ENCODE assay signal across 1 cellular context in the genomic region with DNA sequence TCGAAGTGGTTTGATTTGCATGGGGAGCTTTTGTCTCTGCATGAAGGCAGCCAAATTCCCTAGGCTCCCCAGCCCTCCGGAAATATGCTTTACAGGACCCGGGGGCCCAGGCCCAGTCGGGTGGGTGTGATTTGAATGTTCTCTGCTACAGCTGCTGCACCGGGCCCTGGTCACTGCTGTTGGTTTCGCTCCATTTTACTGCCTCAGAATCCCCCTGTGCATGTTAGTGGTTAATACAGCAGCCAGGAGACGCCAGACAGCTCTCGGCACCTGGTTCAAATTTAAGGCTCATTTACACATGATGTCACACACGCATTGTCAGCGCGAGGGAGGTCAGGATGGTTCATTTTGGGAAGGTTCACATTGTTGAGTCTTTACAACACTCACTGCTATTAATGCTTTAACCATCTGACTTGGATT.
TF ChIP-seq lines count a peak whose summit lies in the region.

No MANE protein-coding gene starts in this region.

TF ChIP-seq in HepG2, 621 proteins besides CTCF, POLR2A, EP300 and RAD21 (continued from another document):
- TF ChIP-seq, protein P1, sequence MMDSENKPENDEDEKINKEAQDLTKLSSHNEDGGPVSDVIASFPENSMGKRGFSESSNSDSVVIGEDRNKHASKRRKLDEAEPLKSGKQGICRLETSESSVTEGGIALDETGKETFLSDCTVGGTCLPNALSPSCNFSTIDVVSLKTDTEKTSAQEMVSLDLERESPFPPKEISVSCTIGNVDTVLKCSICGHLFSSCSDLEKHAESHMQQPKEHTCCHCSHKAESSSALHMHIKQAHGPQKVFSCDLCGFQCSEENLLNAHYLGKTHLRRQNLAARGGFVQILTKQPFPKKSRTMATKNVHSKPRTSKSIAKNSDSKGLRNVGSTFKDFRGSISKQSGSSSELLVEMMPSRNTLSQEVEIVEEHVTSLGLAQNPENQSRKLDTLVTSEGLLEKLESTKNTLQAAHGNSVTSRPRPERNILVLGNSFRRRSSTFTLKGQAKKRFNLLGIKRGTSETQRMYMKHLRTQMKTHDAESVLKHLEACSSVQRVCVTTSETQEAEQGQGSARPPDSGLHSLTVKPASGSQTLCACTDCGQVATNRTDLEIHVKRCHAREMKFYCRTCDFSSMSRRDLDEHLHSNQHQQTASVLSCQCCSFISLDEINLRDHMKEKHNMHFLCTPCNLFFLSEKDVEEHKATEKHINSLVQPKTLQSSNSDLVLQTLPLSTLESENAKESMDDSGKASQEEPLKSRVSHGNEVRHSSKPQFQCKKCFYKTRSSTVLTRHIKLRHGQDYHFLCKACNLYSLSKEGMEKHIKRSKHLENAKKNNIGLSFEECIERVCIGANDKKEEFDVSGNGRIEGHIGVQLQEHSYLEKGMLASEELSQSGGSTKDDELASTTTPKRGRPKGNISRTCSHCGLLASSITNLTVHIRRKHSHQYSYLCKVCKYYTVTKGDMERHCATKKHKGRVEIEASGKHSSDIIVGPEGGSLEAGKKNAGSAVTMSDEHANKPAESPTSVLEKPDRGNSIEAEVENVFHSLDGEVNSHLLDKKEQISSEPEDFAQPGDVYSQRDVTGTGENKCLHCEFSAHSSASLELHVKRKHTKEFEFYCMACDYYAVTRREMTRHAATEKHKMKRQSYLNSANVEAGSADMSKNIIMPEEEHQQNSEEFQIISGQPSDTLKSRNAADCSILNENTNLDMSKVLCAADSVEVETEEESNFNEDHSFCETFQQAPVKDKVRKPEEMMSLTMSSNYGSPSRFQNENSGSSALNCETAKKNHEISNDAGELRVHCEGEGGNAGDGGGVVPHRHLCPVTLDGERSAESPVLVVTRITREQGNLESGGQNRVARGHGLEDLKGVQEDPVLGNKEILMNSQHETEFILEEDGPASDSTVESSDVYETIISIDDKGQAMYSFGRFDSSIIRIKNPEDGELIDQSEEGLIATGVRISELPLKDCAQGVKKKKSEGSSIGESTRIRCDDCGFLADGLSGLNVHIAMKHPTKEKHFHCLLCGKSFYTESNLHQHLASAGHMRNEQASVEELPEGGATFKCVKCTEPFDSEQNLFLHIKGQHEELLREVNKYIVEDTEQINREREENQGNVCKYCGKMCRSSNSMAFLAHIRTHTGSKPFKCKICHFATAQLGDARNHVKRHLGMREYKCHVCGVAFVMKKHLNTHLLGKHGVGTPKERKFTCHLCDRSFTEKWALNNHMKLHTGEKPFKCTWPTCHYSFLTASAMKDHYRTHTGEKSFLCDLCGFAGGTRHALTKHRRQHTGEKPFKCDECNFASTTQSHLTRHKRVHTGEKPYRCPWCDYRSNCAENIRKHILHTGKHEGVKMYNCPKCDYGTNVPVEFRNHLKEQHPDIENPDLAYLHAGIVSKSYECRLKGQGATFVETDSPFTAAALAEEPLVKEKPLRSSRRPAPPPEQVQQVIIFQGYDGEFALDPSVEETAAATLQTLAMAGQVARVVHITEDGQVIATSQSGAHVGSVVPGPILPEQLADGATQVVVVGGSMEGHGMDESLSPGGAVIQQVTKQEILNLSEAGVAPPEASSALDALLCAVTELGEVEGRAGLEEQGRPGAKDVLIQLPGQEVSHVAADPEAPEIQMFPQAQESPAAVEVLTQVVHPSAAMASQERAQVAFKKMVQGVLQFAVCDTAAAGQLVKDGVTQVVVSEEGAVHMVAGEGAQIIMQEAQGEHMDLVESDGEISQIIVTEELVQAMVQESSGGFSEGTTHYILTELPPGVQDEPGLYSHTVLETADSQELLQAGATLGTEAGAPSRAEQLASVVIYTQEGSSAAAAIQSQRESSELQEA (CRISPR knock-in tag; IDR thresholded peaks at IDR 0.05; ENCODE audit: not compliant biosample characterization): no peak
- TF ChIP-seq FOXP1 (IDR thresholded peaks at IDR 0.05) (no peak), FOXP1 (CRISPR knock-in tag; IDR thresholded peaks at IDR 0.05) (no peak), MTA1 (CRISPR knock-in tag; IDR thresholded peaks at IDR 0.05; ENCODE audit: borderline replicate concordance) (no peak), SMARCC2 (IDR thresholded peaks at IDR 0.05) (no peak), KAT8 (CRISPR knock-in tag; IDR thresholded peaks at IDR 0.05) (no peak), FOXC1 (CRISPR knock-in tag; IDR thresholded peaks at IDR 0.05; ENCODE audit: borderline replicate concordance) (no peak), YEATS4 (CRISPR knock-in tag; IDR thresholded peaks at IDR 0.05; ENCODE audit: borderline replicate concordance) (no peak)
